In genomic region chr5:54087436-54087835, GRCh38 we compare ENCODE assay signal across 14 cellular contexts.
A peak's percentile ranks its signal among the peaks of the same experiment; 100 is the strongest.
DNase-seq lines count a peak whose midpoint lies in the region; ATAC-seq, FAIRE-seq and TF ChIP-seq lines count a peak whose summit lies in the region.
"Had no signal": no experiment of that assay in that cellular context is flagged by ENCODE, and none has a peak within 500 bp of the region (broad histone marks: within the 10 kb centered on the region; RNA-seq: fewer than 3 reads in every experiment).

No MANE protein-coding gene starts in this region.

- 86 to 88% methylated on average over 2 of the region's 2 CpGs for WGBS in pancreas, 2 donors

- no peak for FAIRE-seq in pancreas (lab: Jason Lieb, UNC)

- H3K36me3 ChIP-seq in pancreas: no peaks in the 10 kb centered on the region

- TF ChIP-seq CTCF in astrocyte of the cerebellum (IDR thresholded peaks at IDR 0.05; ENCODE audit: low read depth, low read length, missing control alignments) (no peak), foreskin fibroblast (IDR thresholded peaks at IDR 0.05; ENCODE audit: low read depth, low read length) (no peak), pancreas (IDR thresholded peaks at IDR 0.05) (no peak)

- no peaks in the 10 kb centered on the region for H3K9me3 ChIP-seq in pancreas

- in situ Hi-C loops in astrocyte of the cerebellum (cut with HindIII; ENCODE audit: low sequenced_read_pairs): loop anchor here (5.0 kb wide), 1 partner anchor 80 kb away; no protein-coding TSS in a partner anchor

- intact Hi-C loops in pancreas (cut with DNase I): no loop called here

- DNase-seq in A172 (ENCODE audit: low spot score): peak; percentile 51
- DNase-seq in GM04504 (ENCODE audit: low read depth): peak; percentile 29
- DNase-seq in astrocyte of the cerebellum (ENCODE audit: low read depth): peak; percentile 85
- peak; percentile 71 to 81 for DNase-seq in foreskin fibroblast
- no peak for DNase-seq in pancreas
- DNase-seq: activated CD4-positive, alpha-beta memory T cell treated with anti-CD3 and anti-CD28 coated beads, Interleukin-2, amount 10 ng/mL, durations not matched to agents 7 days and 5 days; activated gamma-delta T cell treated with Interleukin-2 at 50 U/mL for 16 hours; DMS79; Karpas-422; NCI-H187; NCI-H69 had no signal

- ATAC-seq in HG03571 (IDR thresholded peaks at IDR 0.05; ENCODE audit: unreplicated experiment) (no peak), HG02610 (IDR thresholded peaks at IDR 0.05; ENCODE audit: unreplicated experiment) (no peak), GM21786 (IDR thresholded peaks at IDR 0.05; ENCODE audit: unreplicated experiment) (no peak), pancreas (no peak)

- no peak overlapping the region for H3K4me3 ChIP-seq in astrocyte of the cerebellum (ENCODE audit: low read depth, low read length)
- no peak overlapping the region for H3K4me3 ChIP-seq in foreskin fibroblast (ENCODE audit: low read depth in 1 of 2, low read length in 2 of 2)
- no peak overlapping the region for H3K4me3 ChIP-seq in pancreas

- no peak overlapping the region for H3K27ac ChIP-seq in pancreas

- H3K4me1 ChIP-seq in pancreas: no peaks in the 10 kb centered on the region

- H3K27me3 ChIP-seq in pancreas: no peaks in the 10 kb centered on the region

Comparison
In these comparisons a context has a peak if more than half of its experiments do, and no peak if none do; other contexts are left out.
1. DNase-seq: peak in A172 (single experiment), GM04504 (single experiment), astrocyte of the cerebellum (single experiment) and foreskin fibroblast (2 of 2); none in pancreas (0 of 6).